ENCODE assay signal across 20 cellular contexts in the genomic region with DNA sequence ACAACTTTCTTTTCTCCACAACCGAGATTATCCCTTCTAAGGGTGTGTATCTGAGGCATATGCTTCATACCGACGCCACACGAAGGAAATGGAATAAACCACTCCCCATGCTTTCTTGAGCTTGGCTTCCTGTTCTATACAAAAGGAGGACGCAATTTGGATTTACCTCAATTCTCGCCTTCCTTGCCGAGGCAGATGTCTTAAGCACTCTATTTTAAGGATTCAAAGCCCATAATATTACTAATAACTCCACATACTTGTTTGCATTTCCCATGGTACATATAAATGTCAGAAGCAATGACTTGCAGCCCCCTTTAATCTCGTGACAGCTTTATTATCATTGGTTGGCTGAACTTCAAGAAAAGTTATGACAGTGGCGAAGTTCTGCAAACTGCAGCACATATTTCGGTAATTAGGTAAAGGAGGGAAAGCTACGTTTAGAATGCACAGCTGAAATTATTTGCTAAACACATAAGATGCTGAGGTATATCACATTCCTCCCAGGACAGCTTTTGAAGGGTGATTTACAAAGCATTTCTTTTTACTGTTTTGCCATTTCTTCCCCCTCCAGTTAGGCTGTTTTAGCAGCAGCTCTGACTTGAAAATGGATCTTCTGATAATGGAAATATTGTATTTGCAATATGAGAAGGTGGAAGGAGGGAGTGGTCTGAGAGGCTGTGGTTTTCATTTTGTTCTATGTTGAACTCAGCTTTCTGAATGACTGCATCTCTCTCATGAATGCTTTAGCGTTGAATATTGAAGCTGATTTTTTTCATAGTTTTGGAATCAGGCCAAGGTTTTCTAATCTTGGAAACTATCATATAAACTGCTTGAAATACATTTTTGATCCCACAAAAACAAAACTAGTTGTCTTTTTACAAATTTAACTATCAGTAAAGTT.
DNase-seq lines count a peak whose midpoint lies in the region; ATAC-seq and TF ChIP-seq lines count a peak whose summit lies in the region.
"Had no signal": no experiment of that assay in that cellular context is flagged by ENCODE, and none has a peak within 500 bp of the region (broad histone marks: within the 10 kb centered on the region; RNA-seq: fewer than 3 reads in every experiment).

No MANE protein-coding gene starts in this region.

- H3K79me2 ChIP-seq in PC-3 (ENCODE audit: low read length), result no peaks in the 10 kb centered on the region

- no peaks in the 10 kb centered on the region for H3K27me3 Mint-ChIP-seq in Calu3 (ENCODE audit: unreplicated experiment)
- H3K27me3 Mint-ChIP-seq: activated CD8-positive, alpha-beta T cell treated with anti-CD3 and anti-CD28 coated beads for 36 hours; CD4-positive, alpha-beta T cell; dendritic cell treated with granulocyte-macrophage colony-stimulating factor and Interleukin-4, amounts not matched to agents 40 ng/mL and 50 ng/mL, for 4 days had no signal

- H3K36me3 ChIP-seq in PC-3 (ENCODE audit: low read depth, low read length), result no peaks in the 10 kb centered on the region
- no peaks in the 10 kb centered on the region for H3K36me3 ChIP-seq in gastrocnemius medialis
- H3K36me3 ChIP-seq: esophagus squamous epithelium, upper lobe of right lung had no signal

- no peak overlapping the region for H3K9ac ChIP-seq in PC-3 (ENCODE audit: low read length)

- peak in 2 of 3 experiments; percentile 13 to 65 for DNase-seq in NCI-H1417 (lab: John Stamatoyannopoulos, UW)
- DNase-seq in NCI-H1417 treated with DMSO at 0.1 percent for 48 hours (lab: John Stamatoyannopoulos, UW), result no peak
- DNase-seq in PC-3, result peak; percentile 1
- DNase-seq in fibroblast of villous mesenchyme (ENCODE audit: low read depth), result peak; percentile 69
- no peak for DNase-seq in gastrocnemius medialis
- DNase-seq in Calu3, result no peak
- DNase-seq: 8988T; activated CD8-positive, alpha-beta T cell treated with anti-CD3 and anti-CD28 coated beads for 36 hours; anterior cingulate cortex; CD4-positive, alpha-beta T cell; esophagus squamous epithelium; NCI-H526; nucleus accumbens; stimulated activated naive CD4-positive, alpha-beta T cell; upper lobe of right lung had no signal

- no peak for ATAC-seq in PC-3
- ATAC-seq in gastrocnemius medialis, result no peak
- no peak for ATAC-seq in GM21619 (IDR thresholded peaks at IDR 0.05; ENCODE audit: unreplicated experiment)
- ATAC-seq in GM18873 (IDR thresholded peaks at IDR 0.05; ENCODE audit: low FRiP score, unreplicated experiment), result no peak
- ATAC-seq: activated CD8-positive, alpha-beta T cell treated with anti-CD3 and anti-CD28 coated beads for 36 hours; upper lobe of right lung had no signal

- intact Hi-C loops in PC-3 (cut with micrococcal nuclease) (no loop called here), gastrocnemius medialis (cut with DNase I; ENCODE audit: low total_unique reads) (no loop called here), Calu3 (cut with micrococcal nuclease; ENCODE audit: unreplicated experiment) (no loop called here)

- no peaks in the 10 kb centered on the region for H3F3A ChIP-seq in PC-3 (ENCODE audit: low read length, unreplicated experiment)

- BruUV-seq in PC-3 (replicated peaks; lab: Mats Ljungman, UMichigan) (no TSS peak), Calu3 (replicated peaks; lab: Mats Ljungman, UMichigan) (no TSS peak)

- no peaks in the 10 kb centered on the region for H3K4me1 Mint-ChIP-seq in Calu3 (ENCODE audit: low read depth, unreplicated experiment)

- no peaks in the 10 kb centered on the region for H3K36me3 Mint-ChIP-seq in Calu3 (ENCODE audit: insufficient read depth, unreplicated experiment)

- no peak overlapping the region for H3K4me3 Mint-ChIP-seq in Calu3 (ENCODE audit: low read depth, unreplicated experiment)
- H3K4me3 Mint-ChIP-seq: activated CD8-positive, alpha-beta T cell treated with anti-CD3 and anti-CD28 coated beads for 36 hours; CD4-positive, alpha-beta T cell; dendritic cell treated with granulocyte-macrophage colony-stimulating factor and Interleukin-4, amounts not matched to agents 40 ng/mL and 50 ng/mL, for 4 days had no signal

- H3K27me3 ChIP-seq in PC-3 (ENCODE audit: low read length) (no peaks in the 10 kb centered on the region), gastrocnemius medialis (no peaks in the 10 kb centered on the region)
- H3K27me3 ChIP-seq: esophagus squamous epithelium, upper lobe of right lung had no signal

- H3K4me1 ChIP-seq in PC-3 (ENCODE audit: insufficient read depth, low read length) (no peaks in the 10 kb centered on the region), gastrocnemius medialis (no peaks in the 10 kb centered on the region)
- H3K4me1 ChIP-seq: esophagus squamous epithelium, upper lobe of right lung had no signal

- POLR2A ChIA-PET in PC-3 (lab: Charles Lee; ENCODE audit: unreplicated experiment), result no interaction called here

- H2AFZ ChIP-seq in PC-3 (ENCODE audit: low read length), result no peak overlapping the region

- TF ChIP-seq POLR2A in gastrocnemius medialis (IDR thresholded peaks at IDR 0.05), result no peak

- H3K4me3 ChIP-seq in PC-3 (ENCODE audit: low read length) (no peak overlapping the region), fibroblast of villous mesenchyme (ENCODE audit: low read depth, low read length) (no peak overlapping the region), gastrocnemius medialis (peak overlapping the region in 3 of 4 donors; percentile 5 to 19 (median 13))
- H3K4me3 ChIP-seq: lung, skin epidermis, upper lobe of right lung had no signal

- H3K9me3 ChIP-seq in PC-3 (ENCODE audit: low read length) (no peaks in the 10 kb centered on the region), gastrocnemius medialis (no peaks in the 10 kb centered on the region)
- H3K9me3 ChIP-seq: esophagus squamous epithelium, upper lobe of right lung had no signal

- peak overlapping the region; percentile 27 for H3K4me2 ChIP-seq in PC-3 (ENCODE audit: low read length)

- CTCF ChIA-PET in PC-3 (lab: Charles Lee), result no interaction called here
- CTCF ChIA-PET in Calu3 (lab: Charles Lee), result no interaction called here

- no peaks in the 10 kb centered on the region for H3K9me2 ChIP-seq in PC-3 (replicated peaks; ENCODE audit: low read length)

- H3K9me3 Mint-ChIP-seq in Calu3 (ENCODE audit: low read depth, unreplicated experiment), result peaks cover 2% of the 10 kb centered on the region
- H3K9me3 Mint-ChIP-seq: dendritic cell treated with granulocyte-macrophage colony-stimulating factor and Interleukin-4, amounts not matched to agents 40 ng/mL and 50 ng/mL, for 4 days had no signal

- H3K27ac ChIP-seq in PC-3 (ENCODE audit: low read length) (no peak overlapping the region), gastrocnemius medialis (no peak overlapping the region)
- H3K27ac ChIP-seq: esophagus squamous epithelium, upper lobe of right lung had no signal

- no peaks in the 10 kb centered on the region for H4K20me1 ChIP-seq in PC-3 (ENCODE audit: low read length)

- TF ChIP-seq CTCF in PC-3 (conservative IDR thresholded peaks at IDR 0.05; ENCODE audit: low read depth, low read length), result no peak
- TF ChIP-seq CTCF in fibroblast of villous mesenchyme (IDR thresholded peaks at IDR 0.05; ENCODE audit: insufficient read depth, low read depth, low read length), result no peak
- TF ChIP-seq CTCF in gastrocnemius medialis (IDR thresholded peaks at IDR 0.05 in 4 of 5, conservative IDR thresholded peaks at IDR 0.05 in 1 of 5), result no peak
- TF ChIP-seq CTCF in Calu3 (IDR thresholded peaks at IDR 0.05; ENCODE audit: unreplicated experiment), result no peak

- in situ Hi-C loops in gastrocnemius medialis (cut with MboI; ENCODE audit: low sequenced_read_pairs in 4 of 4), result no loop called here

- no peak overlapping the region for H3K27ac Mint-ChIP-seq in Calu3 (ENCODE audit: unreplicated experiment)
- H3K27ac Mint-ChIP-seq: activated CD8-positive, alpha-beta T cell treated with anti-CD3 and anti-CD28 coated beads for 36 hours; CD4-positive, alpha-beta T cell; dendritic cell treated with granulocyte-macrophage colony-stimulating factor and Interleukin-4, amounts not matched to agents 40 ng/mL and 50 ng/mL, for 4 days had no signal

Comparison
In these comparisons a context has a peak if more than half of its experiments do, and no peak if none do; other contexts are left out.
1. DNase-seq: peak in NCI-H1417 (2 of 3), PC-3 (single experiment) and fibroblast of villous mesenchyme (single experiment); none in NCI-H1417 treated with DMSO at 0.1 percent for 48 hours (single experiment), gastrocnemius medialis (0 of 2) and Calu3 (single experiment).
2. H3K4me3 ChIP-seq: peak in gastrocnemius medialis (3 of 4); none in PC-3 (single experiment) and fibroblast of villous mesenchyme (single experiment).